1 cellular context compared by ENCODE assay signal in the genomic region with DNA sequence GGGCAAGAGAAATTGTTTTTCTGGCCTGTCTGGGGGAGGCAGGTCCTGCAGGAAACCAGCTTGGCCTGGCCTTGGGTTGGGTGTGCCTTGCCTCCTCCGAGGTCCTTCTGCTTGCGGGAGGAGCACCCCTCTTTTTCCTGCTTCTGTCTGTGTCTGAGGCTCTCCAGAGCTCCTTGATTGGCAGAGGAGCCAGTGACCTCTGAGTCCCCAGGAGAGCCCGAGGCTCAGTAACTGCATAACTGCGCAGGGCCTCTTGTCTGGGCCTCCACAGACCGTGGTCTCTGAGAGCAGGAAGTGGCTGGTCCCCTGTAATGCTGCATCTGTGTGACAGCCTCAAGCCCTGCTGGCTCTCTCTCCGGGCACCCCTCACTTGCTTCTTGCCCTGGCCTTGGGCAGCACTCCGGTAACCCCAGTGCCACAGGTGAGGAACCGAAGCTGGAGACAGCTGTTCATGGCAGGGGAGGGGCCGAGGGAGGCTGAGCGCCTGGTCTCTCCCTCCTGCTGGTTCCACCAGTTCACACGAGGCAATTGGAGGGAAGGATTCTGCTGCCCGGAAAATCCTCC.
TF ChIP-seq lines count a peak whose summit lies in the region.

No MANE protein-coding gene starts in this region.

TF ChIP-seq in WTC11, 78 proteins besides CTCF, POLR2A, EP300 and RAD21 (continued from another document):
- TF ChIP-seq, protein P1, sequence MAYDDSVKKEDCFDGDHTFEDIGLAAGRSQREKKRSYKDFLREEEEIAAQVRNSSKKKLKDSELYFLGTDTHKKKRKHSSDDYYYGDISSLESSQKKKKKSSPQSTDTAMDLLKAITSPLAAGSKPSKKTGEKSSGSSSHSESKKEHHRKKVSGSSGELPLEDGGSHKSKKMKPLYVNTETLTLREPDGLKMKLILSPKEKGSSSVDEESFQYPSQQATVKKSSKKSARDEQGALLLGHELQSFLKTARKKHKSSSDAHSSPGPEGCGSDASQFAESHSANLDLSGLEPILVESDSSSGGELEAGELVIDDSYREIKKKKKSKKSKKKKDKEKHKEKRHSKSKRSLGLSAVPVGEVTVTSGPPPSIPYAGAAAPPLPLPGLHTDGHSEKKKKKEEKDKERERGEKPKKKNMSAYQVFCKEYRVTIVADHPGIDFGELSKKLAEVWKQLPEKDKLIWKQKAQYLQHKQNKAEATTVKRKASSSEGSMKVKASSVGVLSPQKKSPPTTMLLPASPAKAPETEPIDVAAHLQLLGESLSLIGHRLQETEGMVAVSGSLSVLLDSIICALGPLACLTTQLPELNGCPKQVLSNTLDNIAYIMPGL (CRISPR knock-in tag; IDR thresholded peaks at IDR 0.05): no peak
- TF ChIP-seq FOXP1 (CRISPR knock-in tag; IDR thresholded peaks at IDR 0.05; ENCODE audit: borderline replicate concordance): no peak
TF ChIP-seq in WTC11: peak in this region for 0.
